Comparison of ENCODE assay signal across 20 cellular contexts in genomic region chr2:235630723-235631122, GRCh38.
DNase-seq lines count a peak whose midpoint lies in the region; ATAC-seq and TF ChIP-seq lines count a peak whose summit lies in the region.
"Had no signal": no experiment of that assay in that cellular context is flagged by ENCODE, and none has a peak within 500 bp of the region (broad histone marks: within the 10 kb centered on the region; RNA-seq: fewer than 3 reads in every experiment).

No MANE protein-coding gene starts in this region.

- peak overlapping the region; percentile 39 to 74 (median 64) for H3K4me3 Mint-ChIP-seq in brain
- no peak overlapping the region for H3K4me3 Mint-ChIP-seq in nephron progenitor cell
- H3K4me3 Mint-ChIP-seq: B cell had no signal

- H3K27ac Mint-ChIP-seq in brain (peak overlapping the region; percentile 61 to 98 (median 81)), nephron progenitor cell (peak overlapping the region; percentile 59)
- H3K27ac Mint-ChIP-seq: B cell had no signal

- no peak for TF ChIP-seq CTCF in brain (conservative IDR thresholded peaks at IDR 0.05)
- TF ChIP-seq CTCF in nephron progenitor cell (IDR thresholded peaks at IDR 0.05), result no peak

- H3K27me3 Mint-ChIP-seq in brain (peaks cover 28% of the 10 kb centered on the region), nephron progenitor cell (ENCODE audit: low read depth, poor library complexity) (peaks cover 8% of the 10 kb centered on the region)

- DNase-seq in NCI-H1694 treated with DMSO at 0.1 percent for 48 hours (lab: John Stamatoyannopoulos, UW) (peak; percentile 9), NCI-H1694 (lab: John Stamatoyannopoulos, UW) (no peak), nephron progenitor cell (no peak), retina (peak; percentile 80), SIG-M5 (lab: John Stamatoyannopoulos, UW) (no peak)
- DNase-seq in activated CD4-positive, alpha-beta T cell treated with anti-CD3 and anti-CD28 coated beads, Interleukin-2, amount 50 U/mL, for 48 hours, result no peak
- DNase-seq: GDM1, GOT3, KBM-7, NCI-H1105 treated with DMSO at 0.1 percent for 48 hours, NCI-H2029, NCI-H446 treated with DMSO at 0.1 percent for 48 hours, NCI-H82, OCI-M1, Right ventricle myocardium superior had no signal

- H3K36me3 Mint-ChIP-seq in brain (peaks cover 6% of the 10 kb centered on the region), nephron progenitor cell (ENCODE audit: low read depth) (no peaks in the 10 kb centered on the region)

- H3K4me1 Mint-ChIP-seq in brain (peaks cover 58% of the 10 kb centered on the region), nephron progenitor cell (peaks cover 37% of the 10 kb centered on the region)
- H3K4me1 Mint-ChIP-seq: B cell had no signal

- H3K9me3 Mint-ChIP-seq in brain, result peaks cover 0 to 6% (median 2%) of the 10 kb centered on the region in 5 experiments
- peaks cover under 1% of the 10 kb centered on the region for H3K9me3 Mint-ChIP-seq in nephron progenitor cell

- ATAC-seq in HG03135 (IDR thresholded peaks at IDR 0.05; ENCODE audit: unreplicated experiment), result no peak
- ATAC-seq: HCT116, SK-N-SH treated with all-trans-retinoic acid at 6 μM for 48 hours had no signal

Comparison
In these comparisons a context has a peak if more than half of its experiments do, and no peak if none do; other contexts are left out.
1. DNase-seq: peak in NCI-H1694 treated with DMSO at 0.1 percent for 48 hours (single experiment) and retina (single experiment); none in NCI-H1694 (single experiment), nephron progenitor cell (single experiment), activated CD4-positive, alpha-beta T cell treated with anti-CD3 and anti-CD28 coated beads, Interleukin-2, amount 50 U/mL, for 48 hours (0 of 2) and SIG-M5 (single experiment).